21 cellular contexts compared by ENCODE assay signal in genomic region chr1:83922431-83922830, GRCh38.
DNase-seq lines count a peak whose midpoint lies in the region; ATAC-seq, FAIRE-seq and TF ChIP-seq lines count a peak whose summit lies in the region.
"Had no signal": no experiment of that assay in that cellular context is flagged by ENCODE, and none has a peak within 500 bp of the region (broad histone marks: within the 10 kb centered on the region; RNA-seq: fewer than 3 reads in every experiment).

No MANE protein-coding gene starts in this region.

- intact Hi-C loops in IMR-90 (cut with micrococcal nuclease) (no loop called here), K562 (cut with micrococcal nuclease) (no loop called here), spleen (cut with DNase I; ENCODE audit: low total_unique reads) (no loop called here)

- no peak overlapping the region for H2AK5ac ChIP-seq in IMR-90 (ENCODE audit: low read depth, low read length)

- no TSS peak for BruUV-seq in IMR-90 (replicated peaks; lab: Mats Ljungman, UMichigan)
- BruUV-seq in K562 (replicated peaks; lab: Mats Ljungman, UMichigan) = no TSS peak

- TF ChIP-seq EP300 in K562 (IDR thresholded peaks at IDR 0.05; ENCODE audit: low read length) = no peak

- H2BK20ac ChIP-seq in IMR-90 (ENCODE audit: low read depth, low read length) = no peak overlapping the region

- H3K79me2 ChIP-seq in K562 (ENCODE audit: control insufficient read depth, insufficient read depth, low read length) = no peaks in the 10 kb centered on the region

- WGBS in IMR-90 (ENCODE audit: extremely low coverage in 2 of 2, insufficient read length in 1 of 2), 2 experiments = no CpG with 5 or more reads among the region's 1 CpG
- 25% methylated on average over 1 of the region's 1 CpG for WGBS in K562 (ENCODE audit: insufficient coverage, low coverage, missing lambda C conversion rate)
- 0 to 94% (median 86%) methylated on average over 1 of the region's 1 CpG for WGBS in spleen, 5 donors

- H3K56ac ChIP-seq in IMR-90 (ENCODE audit: extremely low read depth, insufficient read depth, low read length) = no peak overlapping the region

- H3K27ac ChIP-seq in HEK293 (ENCODE audit: extremely low read depth, low read depth, low read length) = no peak overlapping the region
- H3K27ac ChIP-seq in IMR-90 (ENCODE audit: insufficient read depth, low read length) = no peak overlapping the region
- H3K27ac ChIP-seq in K562 (ENCODE audit: extremely low read depth, low read depth, low read length) = no peak overlapping the region
- H3K27ac ChIP-seq in spleen = no peak overlapping the region
- H3K27ac ChIP-seq: BLaER1 treated with 17β-estradiol and CSF1 and Interleukin-3, amounts not matched to agents 10 nM and 100 nM; C4-2B had no signal

- DNase-seq in IMR-90 (no peak), K562 (ENCODE audit: extremely low read depth in 1 of 4, low spot score in 3 of 4) (no peak), AG08396 (ENCODE audit: low spot score) (no peak), spleen (no peak)
- DNase-seq: 8988T; ACHN; AML-193; Caco-2; Calu3; CD4-positive, alpha-beta T cell; CD8-positive, alpha-beta T cell; DMS79 treated with DMSO at 0.1 percent for 48 hours; GF-D8 had no signal

- H3K9me3 ChIP-seq in HEK293 (ENCODE audit: control insufficient read depth, insufficient read depth, low read depth, low read length) = no peaks in the 10 kb centered on the region
- H3K9me3 ChIP-seq in IMR-90 (ENCODE audit: control insufficient read depth, insufficient read depth, low read length) = no peaks in the 10 kb centered on the region
- no peaks in the 10 kb centered on the region for H3K9me3 ChIP-seq in K562 (replicated peaks; ENCODE audit: control insufficient read depth, insufficient read depth, low read depth, low read length)
- H3K9me3 ChIP-seq in spleen = no peaks in the 10 kb centered on the region
- H3K9me3 ChIP-seq: BLaER1 treated with 17β-estradiol and CSF1 and Interleukin-3, amounts not matched to agents 10 nM and 100 nM; Caco-2 had no signal

- no peak overlapping the region for H2BK15ac ChIP-seq in IMR-90 (ENCODE audit: low read depth, low read length)

- no peak overlapping the region for H3K4ac ChIP-seq in IMR-90 (ENCODE audit: low read depth, low read length)

- in situ Hi-C loops in IMR-90 (cut with MboI; ENCODE audit: low sequenced_read_pairs) (loop anchor here (5.0 to 10.0 kb wide), 3 partner anchors 200 to 852 kb away; no protein-coding TSS in a partner anchor), K562 (cut with MboI) (loop anchor here (10.0 to 25.0 kb wide), 5 partner anchors 202 to 1015 kb away; no protein-coding TSS in a partner anchor)

- H4K5ac ChIP-seq in IMR-90 (ENCODE audit: low read depth, low read length) = no peak overlapping the region

- TF ChIP-seq CTCF in HEK293 (tag by site-specific recombination; IDR thresholded peaks at IDR 0.05) = no peak
- no peak for TF ChIP-seq CTCF in IMR-90 (conservative IDR thresholded peaks at IDR 0.05; ENCODE audit: low read depth, low read length)
- TF ChIP-seq CTCF in K562 (IDR thresholded peaks at IDR 0.05 in 2 of 3, conservative IDR thresholded peaks at IDR 0.05 in 1 of 3; ENCODE audit: insufficient read depth in 2 of 3, low read depth in 1 of 3, low read length in 3 of 3) = no peak
- TF ChIP-seq CTCF in spleen (IDR thresholded peaks at IDR 0.05 in 8 of 11, conservative IDR thresholded peaks at IDR 0.05 in 3 of 11) = no peak

- no peak for TF ChIP-seq POLR2A in IMR-90 (IDR thresholded peaks at IDR 0.05; ENCODE audit: low read depth, low read length)
- TF ChIP-seq POLR2A in K562 (conservative IDR thresholded peaks at IDR 0.05) = no peak
- no peak for TF ChIP-seq POLR2A in spleen (IDR thresholded peaks at IDR 0.05)

- H3K36me3 ChIP-seq in HEK293 (ENCODE audit: control insufficient read depth in 2 of 2, insufficient read depth in 1 of 2, low read length in 2 of 2) (peaks cover 0 to 24% of the 10 kb centered on the region in 2 experiments; a peak in 1 of 3 replicates), IMR-90 (ENCODE audit: control insufficient read depth, insufficient read depth, low read length) (peaks cover 4% of the 10 kb centered on the region; the same call in 1 of the 2 replicates), K562 (ENCODE audit: control insufficient read depth, insufficient read depth, low read length) (no peaks in the 10 kb centered on the region), spleen (no peaks in the 10 kb centered on the region)
- H3K36me3 ChIP-seq: BLaER1 treated with 17β-estradiol and CSF1 and Interleukin-3, amounts not matched to agents 10 nM and 100 nM had no signal

- no peak overlapping the region for H3K23ac ChIP-seq in IMR-90 (ENCODE audit: low read depth, low read length)

- H3K79me1 ChIP-seq in IMR-90 (ENCODE audit: low read depth in 1 of 2, low read length in 2 of 2) = no peaks in the 10 kb centered on the region

- H2AK9ac ChIP-seq in IMR-90 (replicated peaks; ENCODE audit: low read depth, low read length, poor library complexity) = no peak overlapping the region

- no peak for FAIRE-seq in K562 (lab: Jason Lieb, UNC)
- FAIRE-seq: A204.1, D721Med, G401.6, GM12891, GM19239 had no signal

- H4K91ac ChIP-seq in IMR-90 (ENCODE audit: insufficient read depth, low read depth, low read length) = no peak overlapping the region

- POLR2A ChIA-PET in HEK293 (lab: Yijun Ruan, JAX) = no interaction called here
- POLR2A ChIA-PET in IMR-90 (lab: Charles Lee; ENCODE audit: unreplicated experiment) = interaction anchor here (0.6 kb wide), 1 partner anchor 380 kb away, joined by 4 read pairs; no protein-coding TSS in a partner anchor
- POLR2A ChIA-PET in K562 (lab: Yijun Ruan, JAX) = interaction anchor here (1.0 kb wide), 1 partner anchor 10 kb away, joined by 3 read pairs; no protein-coding TSS in a partner anchor

- H4K20me1 ChIP-seq in IMR-90 (ENCODE audit: insufficient read depth, low read length) (no peaks in the 10 kb centered on the region), K562 (replicated peaks; ENCODE audit: control insufficient read depth, insufficient read depth, low read length) (no peaks in the 10 kb centered on the region)
- H4K20me1 ChIP-seq: BLaER1 treated with 17β-estradiol and CSF1 and Interleukin-3, amounts not matched to agents 10 nM and 100 nM had no signal

- H3K4me3 ChIP-seq in HEK293 (ENCODE audit: low read depth, low read length) = no peak overlapping the region
- no peak overlapping the region for H3K4me3 ChIP-seq in IMR-90 (ENCODE audit: insufficient read depth, low read depth, low read length)
- no peak overlapping the region for H3K4me3 ChIP-seq in K562
- no peak overlapping the region for H3K4me3 ChIP-seq in spleen
- H3K4me3 ChIP-seq: BLaER1 treated with 17β-estradiol and CSF1 and Interleukin-3, amounts not matched to agents 10 nM and 100 nM had no signal

- H3K9ac ChIP-seq in IMR-90 (ENCODE audit: low read depth, low read length) (no peak overlapping the region), K562 (ENCODE audit: insufficient read depth in 1 of 2, low read depth in 2 of 2, low read length in 2 of 2) (no peak overlapping the region)
- H3K9ac ChIP-seq: BLaER1 treated with 17β-estradiol and CSF1 and Interleukin-3, amounts not matched to agents 10 nM and 100 nM had no signal

- H4K8ac ChIP-seq in IMR-90 (ENCODE audit: low read depth in 2 of 2, low read length in 2 of 2) = no peak overlapping the region

- H3K4me2 ChIP-seq in IMR-90 (ENCODE audit: low read depth, low read length) = no peak overlapping the region
- H3K4me2 ChIP-seq in K562 (ENCODE audit: insufficient read depth, low read length) = no peak overlapping the region
- H3K4me2 ChIP-seq: BLaER1 treated with 17β-estradiol and CSF1 and Interleukin-3, amounts not matched to agents 10 nM and 100 nM had no signal

- H2AFZ ChIP-seq in IMR-90 (replicated peaks; ENCODE audit: low read length, poor library complexity) (no peak overlapping the region), K562 (ENCODE audit: low read depth, low read length) (no peak overlapping the region)

- no peak overlapping the region for H2BK5ac ChIP-seq in IMR-90 (ENCODE audit: low read depth, low read length, poor library complexity, severe bottlenecking)

- H3K9me1 ChIP-seq in IMR-90 (ENCODE audit: insufficient read depth, low read length) = no peaks in the 10 kb centered on the region
- H3K9me1 ChIP-seq in K562 (ENCODE audit: control insufficient read depth, insufficient read depth, low read length) = no peaks in the 10 kb centered on the region

- H3K27me3 ChIP-seq in IMR-90 (ENCODE audit: control insufficient read depth, insufficient read depth, low read length) (no peaks in the 10 kb centered on the region), K562 (ENCODE audit: control insufficient read depth in 2 of 2, insufficient read depth in 2 of 2, low read length in 2 of 2) (no peaks in the 10 kb centered on the region), spleen (replicated peaks in 1 of 7) (no peaks in the 10 kb centered on the region)
- H3K27me3 ChIP-seq: BLaER1 treated with 17β-estradiol and CSF1 and Interleukin-3, amounts not matched to agents 10 nM and 100 nM had no signal

- H3K14ac ChIP-seq in IMR-90 (replicated peaks; ENCODE audit: low read depth, low read length) = no peak overlapping the region

- TF ChIP-seq RAD21 in IMR-90 (IDR thresholded peaks at IDR 0.05; ENCODE audit: low read length) (no peak), K562 (CRISPR knock-in tag; conservative IDR thresholded peaks at IDR 0.05 in 1 of 2, IDR thresholded peaks at IDR 0.05 in 1 of 2) (no peak)

- H3K18ac ChIP-seq in IMR-90 (ENCODE audit: low read depth, low read length) = no peak overlapping the region

- H2BK120ac ChIP-seq in IMR-90 (ENCODE audit: low read depth, low read length) = no peak overlapping the region

- ATAC-seq in IMR-90 (ENCODE audit: low read depth) (no peak), K562 (no peak)
- ATAC-seq: CD8-positive, alpha-beta T cell had no signal

- CTCF ChIA-PET in HEK293 (lab: Yijun Ruan, JAX) (no interaction called here), IMR-90 (lab: Yijun Ruan, JAX) (no interaction called here), K562 (lab: Yijun Ruan, JAX; ENCODE audit: low intra/inter-chr PET ratio) (no interaction called here)

- H3K4me1 ChIP-seq in HEK293 (ENCODE audit: control insufficient read depth, insufficient read depth, low read length) (no peaks in the 10 kb centered on the region), IMR-90 (ENCODE audit: control insufficient read depth, insufficient read depth, low read length) (peaks cover 4% of the 10 kb centered on the region; the same call in 1 of the 2 replicates), K562 (replicated peaks in 1 of 2; ENCODE audit: control insufficient read depth in 2 of 2, insufficient read depth in 2 of 2, low read length in 2 of 2) (peaks cover 3 to 9% of the 10 kb centered on the region in 2 experiments; a peak in 3 of 5 replicates), spleen (no peaks in the 10 kb centered on the region)
- H3K4me1 ChIP-seq: Caco-2 had no signal

- dilution Hi-C loops in IMR-90 (cut with HindIII; ENCODE audit: low sequenced_read_pairs, unreplicated experiment) = no loop called here

TF ChIP-seq in HEK293, 187 proteins besides CTCF, POLR2A, EP300 and RAD21 (continues in another document):
- TF ChIP-seq ZNF76 (tag by site-specific recombination; IDR thresholded peaks at IDR 0.05; ENCODE audit: borderline replicate concordance, low read depth) = no peak

TF ChIP-seq in IMR-90, 13 proteins besides CTCF, POLR2A, EP300 and RAD21 (continues in another document):
- no peak for TF ChIP-seq RFX5 (IDR thresholded peaks at IDR 0.05; ENCODE audit: low read depth, low read length)

TF ChIP-seq in K562, 482 proteins besides CTCF, POLR2A, EP300 and RAD21 (continues in another document):
- no peak for TF ChIP-seq E2F3 (CRISPR knock-in tag; IDR thresholded peaks at IDR 0.05)
- no peak for TF ChIP-seq POLR2G (IDR thresholded peaks at IDR 0.05; ENCODE audit: low read depth, low read length)
